Comparison of ENCODE assay signal across 1 cellular context in the genomic region with DNA sequence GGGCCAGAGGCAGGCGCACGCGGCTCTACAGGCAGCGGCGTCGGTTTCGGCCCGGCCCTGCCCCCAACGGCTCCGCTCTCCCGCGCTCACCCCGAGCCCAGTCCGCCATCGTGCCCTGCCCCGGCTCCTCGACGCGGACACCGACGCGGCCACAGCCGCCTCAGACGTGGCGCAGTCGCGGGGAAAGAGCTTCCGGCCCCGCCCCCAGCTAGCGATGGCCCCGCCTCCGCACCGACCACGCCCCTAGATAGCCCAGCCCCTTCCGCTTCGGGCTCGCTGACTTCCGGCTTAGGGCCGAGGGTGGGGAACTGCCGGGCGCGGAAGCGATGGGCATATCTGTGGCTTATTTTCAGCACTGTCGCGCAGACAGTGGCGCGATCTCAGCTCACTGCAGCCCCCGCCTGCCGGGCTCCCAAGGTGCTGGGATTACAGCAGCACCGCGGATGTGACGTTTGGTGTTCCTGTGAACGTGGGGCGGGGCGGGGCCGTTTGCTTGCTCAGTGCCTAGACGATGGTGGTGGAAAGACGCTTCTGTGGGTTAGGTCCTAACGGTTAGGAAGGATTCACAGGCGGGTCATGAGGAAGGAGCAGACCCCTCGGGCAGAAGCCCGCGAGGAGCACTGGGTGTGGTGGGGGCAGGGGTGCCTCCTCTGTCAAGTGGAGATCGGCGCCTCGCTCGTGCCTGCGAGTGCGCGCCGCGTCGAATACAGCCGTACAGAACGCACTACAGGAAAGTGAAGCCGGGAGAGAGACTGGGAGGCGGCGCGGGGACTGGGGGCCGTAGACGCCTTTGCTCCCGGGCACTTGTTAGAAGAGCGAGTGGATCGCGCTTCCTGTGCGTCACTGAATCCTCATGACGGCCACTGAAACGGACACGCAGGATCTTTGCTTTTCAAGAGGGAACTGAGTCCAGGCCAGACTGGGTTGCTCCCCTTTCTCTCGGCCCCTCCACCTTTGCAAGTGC.
TF ChIP-seq lines count a peak whose summit lies in the region.

A gene with protein sequence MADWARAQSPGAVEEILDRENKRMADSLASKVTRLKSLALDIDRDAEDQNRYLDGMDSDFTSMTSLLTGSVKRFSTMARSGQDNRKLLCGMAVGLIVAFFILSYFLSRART (minus strand): TSS at position 187 of the 964 bp plus-strand sequence. CDS start 78 bp downstream, at position 109.
A gene (plus strand): TSS at position 496 of the 964 bp plus-strand sequence. CDS start 1,147 bp downstream, outside the sequence.

TF ChIP-seq in K562, 482 proteins besides CTCF, POLR2A, EP300 and RAD21 (continued from another document and continues in another):
- no peak for TF ChIP-seq ZNF232 (CRISPR knock-in tag; IDR thresholded peaks at IDR 0.05)
- TF ChIP-seq, protein P1, sequence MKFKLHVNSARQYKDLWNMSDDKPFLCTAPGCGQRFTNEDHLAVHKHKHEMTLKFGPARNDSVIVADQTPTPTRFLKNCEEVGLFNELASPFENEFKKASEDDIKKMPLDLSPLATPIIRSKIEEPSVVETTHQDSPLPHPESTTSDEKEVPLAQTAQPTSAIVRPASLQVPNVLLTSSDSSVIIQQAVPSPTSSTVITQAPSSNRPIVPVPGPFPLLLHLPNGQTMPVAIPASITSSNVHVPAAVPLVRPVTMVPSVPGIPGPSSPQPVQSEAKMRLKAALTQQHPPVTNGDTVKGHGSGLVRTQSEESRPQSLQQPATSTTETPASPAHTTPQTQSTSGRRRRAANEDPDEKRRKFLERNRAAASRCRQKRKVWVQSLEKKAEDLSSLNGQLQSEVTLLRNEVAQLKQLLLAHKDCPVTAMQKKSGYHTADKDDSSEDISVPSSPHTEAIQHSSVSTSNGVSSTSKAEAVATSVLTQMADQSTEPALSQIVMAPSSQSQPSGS (CRISPR knock-in tag; IDR thresholded peaks at IDR 0.05) = no peak
- peak; percentile 67 for TF ChIP-seq C11orf30 (IDR thresholded peaks at IDR 0.05; ENCODE audit: low read depth)
- TF ChIP-seq RFX7 (CRISPR knock-in tag; IDR thresholded peaks at IDR 0.05) = no peak
- TF ChIP-seq, protein P2, sequence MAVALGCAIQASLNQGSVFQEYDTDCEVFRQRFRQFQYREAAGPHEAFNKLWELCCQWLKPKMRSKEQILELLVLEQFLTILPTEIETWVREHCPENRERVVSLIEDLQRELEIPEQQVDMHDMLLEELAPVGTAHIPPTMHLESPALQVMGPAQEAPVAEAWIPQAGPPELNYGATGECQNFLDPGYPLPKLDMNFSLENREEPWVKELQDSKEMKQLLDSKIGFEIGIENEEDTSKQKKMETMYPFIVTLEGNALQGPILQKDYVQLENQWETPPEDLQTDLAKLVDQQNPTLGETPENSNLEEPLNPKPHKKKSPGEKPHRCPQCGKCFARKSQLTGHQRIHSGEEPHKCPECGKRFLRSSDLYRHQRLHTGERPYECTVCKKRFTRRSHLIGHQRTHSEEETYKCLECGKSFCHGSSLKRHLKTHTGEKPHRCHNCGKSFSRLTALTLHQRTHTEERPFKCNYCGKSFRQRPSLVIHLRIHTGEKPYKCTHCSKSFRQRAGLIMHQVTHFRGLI (CRISPR knock-in tag; IDR thresholded peaks at IDR 0.05) = no peak
- no peak for TF ChIP-seq NELFE (IDR thresholded peaks at IDR 0.05; ENCODE audit: insufficient read depth, insufficient read length)
- TF ChIP-seq NR3C1 (CRISPR knock-in tag; IDR thresholded peaks at IDR 0.05) = no peak
- TF ChIP-seq NONO (IDR thresholded peaks at IDR 0.05; ENCODE audit: low read depth in 2 of 2, low read length in 1 of 2) = peak; percentile 74 to 82; a peak in 3 of 4 replicates
- no peak for TF ChIP-seq PTBP1 (IDR thresholded peaks at IDR 0.05; ENCODE audit: low read depth, low read length)
- TF ChIP-seq ZNF707 (CRISPR knock-in tag; conservative IDR thresholded peaks at IDR 0.05) = no peak
- TF ChIP-seq ZNF239 (CRISPR knock-in tag; IDR thresholded peaks at IDR 0.05) = no peak
- 0 out of 2 replicates have a peak, but pooled peaks have one; percentile 18 for TF ChIP-seq CEBPB (tag; IDR thresholded peaks at IDR 0.05)
- TF ChIP-seq FUS (optimal IDR thresholded peaks at IDR 0.05; ENCODE audit: low read depth, low read length) = peak; percentile 91
- TF ChIP-seq GATAD2B (IDR thresholded peaks at IDR 0.05; ENCODE audit: borderline replicate concordance) = no peak
- TF ChIP-seq BACH1 (tag; IDR thresholded peaks at IDR 0.05) = no peak
- TF ChIP-seq SIX5 (IDR thresholded peaks at IDR 0.05; ENCODE audit: borderline replicate concordance in 1 of 2, insufficient read depth in 1 of 2, low read depth in 1 of 2, low read length in 2 of 2) = no peak; a peak in 1 of 4 replicates
- peak; percentile 93; the same call in 1 of the 2 replicates for TF ChIP-seq PHF8 (IDR thresholded peaks at IDR 0.05; ENCODE audit: borderline replicate concordance, low read length)
- peak; percentile 71; the same call in 1 of the 2 replicates for TF ChIP-seq GTF2E2 (tag; IDR thresholded peaks at IDR 0.05)
- TF ChIP-seq, protein P3, sequence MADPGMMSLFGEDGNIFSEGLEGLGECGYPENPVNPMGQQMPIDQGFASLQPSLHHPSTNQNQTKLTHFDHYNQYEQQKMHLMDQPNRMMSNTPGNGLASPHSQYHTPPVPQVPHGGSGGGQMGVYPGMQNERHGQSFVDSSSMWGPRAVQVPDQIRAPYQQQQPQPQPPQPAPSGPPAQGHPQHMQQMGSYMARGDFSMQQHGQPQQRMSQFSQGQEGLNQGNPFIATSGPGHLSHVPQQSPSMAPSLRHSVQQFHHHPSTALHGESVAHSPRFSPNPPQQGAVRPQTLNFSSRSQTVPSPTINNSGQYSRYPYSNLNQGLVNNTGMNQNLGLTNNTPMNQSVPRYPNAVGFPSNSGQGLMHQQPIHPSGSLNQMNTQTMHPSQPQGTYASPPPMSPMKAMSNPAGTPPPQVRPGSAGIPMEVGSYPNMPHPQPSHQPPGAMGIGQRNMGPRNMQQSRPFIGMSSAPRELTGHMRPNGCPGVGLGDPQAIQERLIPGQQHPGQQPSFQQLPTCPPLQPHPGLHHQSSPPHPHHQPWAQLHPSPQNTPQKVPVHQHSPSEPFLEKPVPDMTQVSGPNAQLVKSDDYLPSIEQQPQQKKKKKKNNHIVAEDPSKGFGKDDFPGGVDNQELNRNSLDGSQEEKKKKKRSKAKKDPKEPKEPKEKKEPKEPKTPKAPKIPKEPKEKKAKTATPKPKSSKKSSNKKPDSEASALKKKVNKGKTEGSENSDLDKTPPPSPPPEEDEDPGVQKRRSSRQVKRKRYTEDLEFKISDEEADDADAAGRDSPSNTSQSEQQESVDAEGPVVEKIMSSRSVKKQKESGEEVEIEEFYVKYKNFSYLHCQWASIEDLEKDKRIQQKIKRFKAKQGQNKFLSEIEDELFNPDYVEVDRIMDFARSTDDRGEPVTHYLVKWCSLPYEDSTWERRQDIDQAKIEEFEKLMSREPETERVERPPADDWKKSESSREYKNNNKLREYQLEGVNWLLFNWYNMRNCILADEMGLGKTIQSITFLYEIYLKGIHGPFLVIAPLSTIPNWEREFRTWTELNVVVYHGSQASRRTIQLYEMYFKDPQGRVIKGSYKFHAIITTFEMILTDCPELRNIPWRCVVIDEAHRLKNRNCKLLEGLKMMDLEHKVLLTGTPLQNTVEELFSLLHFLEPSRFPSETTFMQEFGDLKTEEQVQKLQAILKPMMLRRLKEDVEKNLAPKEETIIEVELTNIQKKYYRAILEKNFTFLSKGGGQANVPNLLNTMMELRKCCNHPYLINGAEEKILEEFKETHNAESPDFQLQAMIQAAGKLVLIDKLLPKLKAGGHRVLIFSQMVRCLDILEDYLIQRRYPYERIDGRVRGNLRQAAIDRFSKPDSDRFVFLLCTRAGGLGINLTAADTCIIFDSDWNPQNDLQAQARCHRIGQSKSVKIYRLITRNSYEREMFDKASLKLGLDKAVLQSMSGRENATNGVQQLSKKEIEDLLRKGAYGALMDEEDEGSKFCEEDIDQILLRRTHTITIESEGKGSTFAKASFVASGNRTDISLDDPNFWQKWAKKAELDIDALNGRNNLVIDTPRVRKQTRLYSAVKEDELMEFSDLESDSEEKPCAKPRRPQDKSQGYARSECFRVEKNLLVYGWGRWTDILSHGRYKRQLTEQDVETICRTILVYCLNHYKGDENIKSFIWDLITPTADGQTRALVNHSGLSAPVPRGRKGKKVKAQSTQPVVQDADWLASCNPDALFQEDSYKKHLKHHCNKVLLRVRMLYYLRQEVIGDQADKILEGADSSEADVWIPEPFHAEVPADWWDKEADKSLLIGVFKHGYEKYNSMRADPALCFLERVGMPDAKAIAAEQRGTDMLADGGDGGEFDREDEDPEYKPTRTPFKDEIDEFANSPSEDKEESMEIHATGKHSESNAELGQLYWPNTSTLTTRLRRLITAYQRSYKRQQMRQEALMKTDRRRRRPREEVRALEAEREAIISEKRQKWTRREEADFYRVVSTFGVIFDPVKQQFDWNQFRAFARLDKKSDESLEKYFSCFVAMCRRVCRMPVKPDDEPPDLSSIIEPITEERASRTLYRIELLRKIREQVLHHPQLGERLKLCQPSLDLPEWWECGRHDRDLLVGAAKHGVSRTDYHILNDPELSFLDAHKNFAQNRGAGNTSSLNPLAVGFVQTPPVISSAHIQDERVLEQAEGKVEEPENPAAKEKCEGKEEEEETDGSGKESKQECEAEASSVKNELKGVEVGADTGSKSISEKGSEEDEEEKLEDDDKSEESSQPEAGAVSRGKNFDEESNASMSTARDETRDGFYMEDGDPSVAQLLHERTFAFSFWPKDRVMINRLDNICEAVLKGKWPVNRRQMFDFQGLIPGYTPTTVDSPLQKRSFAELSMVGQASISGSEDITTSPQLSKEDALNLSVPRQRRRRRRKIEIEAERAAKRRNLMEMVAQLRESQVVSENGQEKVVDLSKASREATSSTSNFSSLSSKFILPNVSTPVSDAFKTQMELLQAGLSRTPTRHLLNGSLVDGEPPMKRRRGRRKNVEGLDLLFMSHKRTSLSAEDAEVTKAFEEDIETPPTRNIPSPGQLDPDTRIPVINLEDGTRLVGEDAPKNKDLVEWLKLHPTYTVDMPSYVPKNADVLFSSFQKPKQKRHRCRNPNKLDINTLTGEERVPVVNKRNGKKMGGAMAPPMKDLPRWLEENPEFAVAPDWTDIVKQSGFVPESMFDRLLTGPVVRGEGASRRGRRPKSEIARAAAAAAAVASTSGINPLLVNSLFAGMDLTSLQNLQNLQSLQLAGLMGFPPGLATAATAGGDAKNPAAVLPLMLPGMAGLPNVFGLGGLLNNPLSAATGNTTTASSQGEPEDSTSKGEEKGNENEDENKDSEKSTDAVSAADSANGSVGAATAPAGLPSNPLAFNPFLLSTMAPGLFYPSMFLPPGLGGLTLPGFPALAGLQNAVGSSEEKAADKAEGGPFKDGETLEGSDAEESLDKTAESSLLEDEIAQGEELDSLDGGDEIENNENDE (IDR thresholded peaks at IDR 0.05; ENCODE audit: low read depth, low read length) = no peak
- peak; percentile 31 for TF ChIP-seq SMAD1 (IDR thresholded peaks at IDR 0.05; ENCODE audit: low read depth, low read length, partially characterized antibody)
- no peak for TF ChIP-seq BRF1 (IDR thresholded peaks at IDR 0.05; ENCODE audit: borderline replicate concordance, extremely low read depth, insufficient read length)
- TF ChIP-seq, protein P4, sequence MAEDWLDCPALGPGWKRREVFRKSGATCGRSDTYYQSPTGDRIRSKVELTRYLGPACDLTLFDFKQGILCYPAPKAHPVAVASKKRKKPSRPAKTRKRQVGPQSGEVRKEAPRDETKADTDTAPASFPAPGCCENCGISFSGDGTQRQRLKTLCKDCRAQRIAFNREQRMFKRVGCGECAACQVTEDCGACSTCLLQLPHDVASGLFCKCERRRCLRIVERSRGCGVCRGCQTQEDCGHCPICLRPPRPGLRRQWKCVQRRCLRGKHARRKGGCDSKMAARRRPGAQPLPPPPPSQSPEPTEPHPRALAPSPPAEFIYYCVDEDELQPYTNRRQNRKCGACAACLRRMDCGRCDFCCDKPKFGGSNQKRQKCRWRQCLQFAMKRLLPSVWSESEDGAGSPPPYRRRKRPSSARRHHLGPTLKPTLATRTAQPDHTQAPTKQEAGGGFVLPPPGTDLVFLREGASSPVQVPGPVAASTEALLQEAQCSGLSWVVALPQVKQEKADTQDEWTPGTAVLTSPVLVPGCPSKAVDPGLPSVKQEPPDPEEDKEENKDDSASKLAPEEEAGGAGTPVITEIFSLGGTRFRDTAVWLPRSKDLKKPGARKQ (CRISPR knock-in tag; IDR thresholded peaks at IDR 0.05) = no peak
- TF ChIP-seq BRCA1 (IDR thresholded peaks at IDR 0.05) = no peak
- 0 out of 2 replicates have a peak, but pooled peaks have one; percentile 4 for TF ChIP-seq BRCA1 (CRISPR knock-in tag; IDR thresholded peaks at IDR 0.05)
- TF ChIP-seq TRIM28 (IDR thresholded peaks at IDR 0.05) = no peak
- no peak for TF ChIP-seq ZNF77 (CRISPR knock-in tag; IDR thresholded peaks at IDR 0.05)
- no peak for TF ChIP-seq NFATC3 (IDR thresholded peaks at IDR 0.05)
- TF ChIP-seq, protein P5, sequence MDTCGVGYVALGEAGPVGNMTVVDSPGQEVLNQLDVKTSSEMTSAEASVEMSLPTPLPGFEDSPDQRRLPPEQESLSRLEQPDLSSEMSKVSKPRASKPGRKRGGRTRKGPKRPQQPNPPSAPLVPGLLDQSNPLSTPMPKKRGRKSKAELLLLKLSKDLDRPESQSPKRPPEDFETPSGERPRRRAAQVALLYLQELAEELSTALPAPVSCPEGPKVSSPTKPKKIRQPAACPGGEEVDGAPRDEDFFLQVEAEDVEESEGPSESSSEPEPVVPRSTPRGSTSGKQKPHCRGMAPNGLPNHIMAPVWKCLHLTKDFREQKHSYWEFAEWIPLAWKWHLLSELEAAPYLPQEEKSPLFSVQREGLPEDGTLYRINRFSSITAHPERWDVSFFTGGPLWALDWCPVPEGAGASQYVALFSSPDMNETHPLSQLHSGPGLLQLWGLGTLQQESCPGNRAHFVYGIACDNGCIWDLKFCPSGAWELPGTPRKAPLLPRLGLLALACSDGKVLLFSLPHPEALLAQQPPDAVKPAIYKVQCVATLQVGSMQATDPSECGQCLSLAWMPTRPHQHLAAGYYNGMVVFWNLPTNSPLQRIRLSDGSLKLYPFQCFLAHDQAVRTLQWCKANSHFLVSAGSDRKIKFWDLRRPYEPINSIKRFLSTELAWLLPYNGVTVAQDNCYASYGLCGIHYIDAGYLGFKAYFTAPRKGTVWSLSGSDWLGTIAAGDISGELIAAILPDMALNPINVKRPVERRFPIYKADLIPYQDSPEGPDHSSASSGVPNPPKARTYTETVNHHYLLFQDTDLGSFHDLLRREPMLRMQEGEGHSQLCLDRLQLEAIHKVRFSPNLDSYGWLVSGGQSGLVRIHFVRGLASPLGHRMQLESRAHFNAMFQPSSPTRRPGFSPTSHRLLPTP (IDR thresholded peaks at IDR 0.05; ENCODE audit: borderline replicate concordance, extremely low read depth, insufficient read length) = no peak
- TF ChIP-seq, protein P6, sequence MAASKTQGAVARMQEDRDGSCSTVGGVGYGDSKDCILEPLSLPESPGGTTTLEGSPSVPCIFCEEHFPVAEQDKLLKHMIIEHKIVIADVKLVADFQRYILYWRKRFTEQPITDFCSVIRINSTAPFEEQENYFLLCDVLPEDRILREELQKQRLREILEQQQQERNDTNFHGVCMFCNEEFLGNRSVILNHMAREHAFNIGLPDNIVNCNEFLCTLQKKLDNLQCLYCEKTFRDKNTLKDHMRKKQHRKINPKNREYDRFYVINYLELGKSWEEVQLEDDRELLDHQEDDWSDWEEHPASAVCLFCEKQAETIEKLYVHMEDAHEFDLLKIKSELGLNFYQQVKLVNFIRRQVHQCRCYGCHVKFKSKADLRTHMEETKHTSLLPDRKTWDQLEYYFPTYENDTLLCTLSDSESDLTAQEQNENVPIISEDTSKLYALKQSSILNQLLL (CRISPR knock-in tag; IDR thresholded peaks at IDR 0.05; ENCODE audit: borderline replicate concordance) = no peak
- no peak for TF ChIP-seq HDGF (IDR thresholded peaks at IDR 0.05)
- TF ChIP-seq RBM39 (optimal IDR thresholded peaks at IDR 0.05; ENCODE audit: low read depth, low read length) = no peak
